1 cellular context compared by ENCODE assay signal in genomic region chr10:22643696-22644621, GRCh38.
TF ChIP-seq lines count a peak whose summit lies in the region.

No MANE protein-coding gene starts in this region.

TF ChIP-seq in WTC11, 78 proteins besides CTCF, POLR2A, EP300 and RAD21:
- no peak for TF ChIP-seq PREB (CRISPR knock-in tag; IDR thresholded peaks at IDR 0.05; ENCODE audit: borderline replicate concordance)
- no peak for TF ChIP-seq PRRX2 (CRISPR knock-in tag; IDR thresholded peaks at IDR 0.05)
- TF ChIP-seq ATF3 (CRISPR knock-in tag; conservative IDR thresholded peaks at IDR 0.05) = no peak
- TF ChIP-seq AR (CRISPR knock-in tag; IDR thresholded peaks at IDR 0.05) = no peak
- no peak for TF ChIP-seq E2F1 (CRISPR knock-in tag; IDR thresholded peaks at IDR 0.05)
- TF ChIP-seq RORB (CRISPR knock-in tag; IDR thresholded peaks at IDR 0.05) = no peak
- TF ChIP-seq FOXK1 (CRISPR knock-in tag; IDR thresholded peaks at IDR 0.05) = no peak
- no peak for TF ChIP-seq ETV6 (CRISPR knock-in tag; IDR thresholded peaks at IDR 0.05)
- no peak for TF ChIP-seq CREB1 (CRISPR knock-in tag; IDR thresholded peaks at IDR 0.05)
- TF ChIP-seq NFYB (CRISPR knock-in tag; conservative IDR thresholded peaks at IDR 0.05; ENCODE audit: low read depth) = no peak
- TF ChIP-seq ZNF416 (CRISPR knock-in tag; IDR thresholded peaks at IDR 0.05) = no peak
- no peak for TF ChIP-seq ATF6 (CRISPR knock-in tag; IDR thresholded peaks at IDR 0.05)
- TF ChIP-seq ZNF317 (CRISPR knock-in tag; IDR thresholded peaks at IDR 0.05; ENCODE audit: borderline replicate concordance, low read depth) = no peak
- no peak for TF ChIP-seq MYBL2 (CRISPR knock-in tag; IDR thresholded peaks at IDR 0.05)
- no peak for TF ChIP-seq MAX (CRISPR knock-in tag; IDR thresholded peaks at IDR 0.05)
- TF ChIP-seq ZNF121 (CRISPR knock-in tag; IDR thresholded peaks at IDR 0.05) = no peak
